In the genomic region with DNA sequence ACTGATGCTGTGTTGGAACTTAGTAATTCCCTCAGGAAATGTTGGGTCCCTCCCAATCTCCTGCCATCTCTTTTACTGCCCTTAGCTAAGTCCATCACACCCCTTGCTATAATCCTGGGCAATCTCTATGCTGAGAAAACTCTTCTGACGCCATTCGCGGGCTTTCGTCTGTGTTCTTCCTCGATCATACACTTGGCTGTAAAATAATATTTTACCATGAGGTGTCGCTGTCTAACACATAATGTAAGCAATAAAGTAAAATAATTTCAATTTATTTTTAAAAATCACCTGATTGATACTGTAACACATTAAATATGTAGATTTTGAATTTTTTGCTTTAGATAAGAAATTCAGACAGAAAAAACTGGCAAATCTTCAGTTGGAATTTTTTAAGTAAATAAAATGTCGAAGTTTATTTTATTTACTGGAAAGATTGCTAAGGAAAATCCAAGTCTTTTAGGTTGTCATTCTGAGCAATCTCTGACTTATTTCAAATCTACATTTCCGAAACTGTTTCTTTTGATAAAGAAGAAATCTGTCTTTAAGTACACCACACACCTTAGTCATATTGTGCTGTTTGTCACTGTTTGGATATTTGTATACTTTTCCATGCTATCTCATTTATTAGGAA, we compare ENCODE assay signal across 9 cellular contexts.
DNase-seq lines count a peak whose midpoint lies in the region; ATAC-seq, FAIRE-seq and TF ChIP-seq lines count a peak whose summit lies in the region.
"Had no signal": no experiment of that assay in that cellular context is flagged by ENCODE, and none has a peak within 500 bp of the region (broad histone marks: within the 10 kb centered on the region; RNA-seq: fewer than 3 reads in every experiment).

No MANE protein-coding gene starts in this region.

- peak; percentile 29 for FAIRE-seq in D721Med (lab: Jason Lieb, UNC)
- no peak for FAIRE-seq in urothelium cell line (lab: Jason Lieb, UNC)
- no peak for FAIRE-seq in GM12891 (lab: Jason Lieb, UNC)

- TF ChIP-seq RAD21 in HCT116 (IDR thresholded peaks at IDR 0.05; ENCODE audit: low read depth) (peak; percentile 64), liver (IDR thresholded peaks at IDR 0.05) (peak; percentile 73 to 79)

- H3K4me1 ChIP-seq in HCT116 (ENCODE audit: control insufficient read depth in 1 of 2, insufficient read depth in 2 of 2, low read length in 2 of 2) (0 out of 4 replicates have a peak, but pooled peaks cover 0 to 4% of the 10 kb centered on the region in 2 experiments), liver (ENCODE audit: control insufficient read depth in 4 of 4, insufficient read depth in 4 of 4, low read length in 3 of 4) (peaks cover 0 to 3% (median 0%) of the 10 kb centered on the region in 4 donors)

- WGBS in liver = 18% methylated on average over 8 of the region's 8 CpGs

- H3K27me3 ChIP-seq in HCT116 (ENCODE audit: insufficient read depth, low read length) = peaks cover 8% of the 10 kb centered on the region; the same call in 1 of the 2 replicates
- no peaks in the 10 kb centered on the region for H3K27me3 ChIP-seq in liver (ENCODE audit: control insufficient read depth in 4 of 4, insufficient read depth in 4 of 4, low read length in 3 of 4)
- H3K27me3 ChIP-seq: ovary had no signal

- H2AFZ ChIP-seq in HCT116 (ENCODE audit: low read depth, low read length, poor library complexity, severe bottlenecking) = peak overlapping the region; percentile 41

- POLR2A ChIA-PET in HCT116 (lab: Charles Lee) = no interaction called here

- H3K79me2 ChIP-seq in HCT116 (ENCODE audit: insufficient read depth, low read length) = no peaks in the 10 kb centered on the region

- RAD21 ChIA-PET in HCT116 (lab: Charles Lee; ENCODE audit: low non-redundant PET in 1 of 2, low total read pairs in 2 of 2, uncharacterized antibody in 2 of 2, unreplicated experiment in 2 of 2) = no interaction called here

- H3K4me2 ChIP-seq in HCT116 (ENCODE audit: low read length) = peak overlapping the region; percentile 48

- intact Hi-C loops in HCT116 (cut with micrococcal nuclease) = loop anchor here (1.0 to 10.0 kb wide), 4 partner anchors 294 to 1111 kb away; no protein-coding TSS in a partner anchor

- H3K9ac ChIP-seq in HCT116 (ENCODE audit: low read length) = no peak overlapping the region
- no peak overlapping the region for H3K9ac ChIP-seq in liver (ENCODE audit: low read depth in 1 of 2, low read length in 2 of 2)

- no peak for TF ChIP-seq POLR2A in HCT116 (IDR thresholded peaks at IDR 0.05; ENCODE audit: borderline replicate concordance, extremely low read depth, insufficient read depth, insufficient read length)
- no peak for TF ChIP-seq POLR2A in GM12891 (IDR thresholded peaks at IDR 0.05; ENCODE audit: low read depth, low read length)

- H3K9me3 ChIP-seq in HCT116 (ENCODE audit: control insufficient read depth in 1 of 2, insufficient read depth in 1 of 2, low read depth in 1 of 2, low read length in 2 of 2) (no peaks in the 10 kb centered on the region), liver (ENCODE audit: control insufficient read depth in 4 of 4, low read length in 3 of 4) (no peaks in the 10 kb centered on the region)
- H3K9me3 ChIP-seq: ovary had no signal

- TF ChIP-seq CTCF in D721Med (IDR thresholded peaks at IDR 0.05; ENCODE audit: insufficient read depth, missing control alignments) (peak; percentile 64), HCT116 (IDR thresholded peaks at IDR 0.05 in 2 of 3, conservative IDR thresholded peaks at IDR 0.05 in 1 of 3; ENCODE audit: borderline replicate concordance in 1 of 3, insufficient read depth in 1 of 3, low read depth in 2 of 3, low read length in 2 of 3) (peak; percentile 32 to 66 (median 36); a peak in 4 of 6 replicates), cardiac fibroblast (IDR thresholded peaks at IDR 0.05; ENCODE audit: low read depth, low read length) (peak; percentile 38), liver (IDR thresholded peaks at IDR 0.05; ENCODE audit: low read depth, low read length, missing input control) (peak; percentile 48)

- ATAC-seq in HCT116 = peak; percentile 82

- BruUV-seq in HCT116 (replicated peaks; lab: Mats Ljungman, UMichigan) = no TSS peak

- H3K4me3 ChIP-seq in HCT116 (replicated peaks in 1 of 2; ENCODE audit: low read depth in 1 of 2, low read length in 2 of 2) = no peak overlapping the region
- H3K4me3 ChIP-seq in cardiac fibroblast (replicated peaks in 1 of 2; ENCODE audit: low read depth in 2 of 2, low read length in 2 of 2) = no peak overlapping the region
- no peak overlapping the region for H3K4me3 ChIP-seq in liver (ENCODE audit: low read depth in 1 of 3, low read length in 3 of 3)
- H3K4me3 ChIP-seq: ovary had no signal

- DNase-seq in D721Med (ENCODE audit: insufficient read length, low spot score) (no peak), HCT116 (ENCODE audit: low read depth, low spot score) (peak; percentile 28), NCI-H526 treated with DMSO at 0.1 percent for 48 hours (lab: John Stamatoyannopoulos, UW) (peak; percentile 25), cardiac fibroblast (ENCODE audit: low read depth in 2 of 2) (peak; percentile 65 to 73), urothelium cell line (ENCODE audit: low spot score) (peak; percentile 44), GM12891 (ENCODE audit: insufficient read length, low spot score) (no peak), HPDE6-E6E7 (ENCODE audit: extremely low spot score) (no peak)

- H3K36me3 ChIP-seq in HCT116 (ENCODE audit: control insufficient read depth in 1 of 2, insufficient read depth in 2 of 2, low read length in 2 of 2) = no peaks in the 10 kb centered on the region
- H3K36me3 ChIP-seq in liver (ENCODE audit: control insufficient read depth in 4 of 4, insufficient read depth in 3 of 4, low read depth in 1 of 4, low read length in 3 of 4) = no peaks in the 10 kb centered on the region
- H3K36me3 ChIP-seq: ovary had no signal

- H3K9me2 ChIP-seq in HCT116 (ENCODE audit: insufficient read depth) = no peaks in the 10 kb centered on the region

- H4K20me1 ChIP-seq in HCT116 (ENCODE audit: insufficient read depth) = no peaks in the 10 kb centered on the region

- CTCF ChIA-PET in HCT116 (lab: Charles Lee) = interaction anchor here (0.7 to 1.7 kb wide), 7 partner anchors 194 to 1113 kb away, joined by 3 to 8 read pairs (median 4); no protein-coding TSS in a partner anchor

- H3K27ac ChIP-seq in HCT116 (ENCODE audit: low read depth, low read length) = no peak overlapping the region
- H3K27ac ChIP-seq in liver (ENCODE audit: low read depth in 1 of 2, low read length in 2 of 2) = no peak overlapping the region
- H3K27ac ChIP-seq: ovary had no signal

TF ChIP-seq in HCT116, 20 proteins besides CTCF, POLR2A, EP300 and RAD21:
- TF ChIP-seq EZH2 (IDR thresholded peaks at IDR 0.05) = no peak
TF ChIP-seq in HCT116: peak in this region for 0.

TF ChIP-seq in liver, 16 proteins besides CTCF, POLR2A, EP300 and RAD21:
- TF ChIP-seq, protein P1, sequence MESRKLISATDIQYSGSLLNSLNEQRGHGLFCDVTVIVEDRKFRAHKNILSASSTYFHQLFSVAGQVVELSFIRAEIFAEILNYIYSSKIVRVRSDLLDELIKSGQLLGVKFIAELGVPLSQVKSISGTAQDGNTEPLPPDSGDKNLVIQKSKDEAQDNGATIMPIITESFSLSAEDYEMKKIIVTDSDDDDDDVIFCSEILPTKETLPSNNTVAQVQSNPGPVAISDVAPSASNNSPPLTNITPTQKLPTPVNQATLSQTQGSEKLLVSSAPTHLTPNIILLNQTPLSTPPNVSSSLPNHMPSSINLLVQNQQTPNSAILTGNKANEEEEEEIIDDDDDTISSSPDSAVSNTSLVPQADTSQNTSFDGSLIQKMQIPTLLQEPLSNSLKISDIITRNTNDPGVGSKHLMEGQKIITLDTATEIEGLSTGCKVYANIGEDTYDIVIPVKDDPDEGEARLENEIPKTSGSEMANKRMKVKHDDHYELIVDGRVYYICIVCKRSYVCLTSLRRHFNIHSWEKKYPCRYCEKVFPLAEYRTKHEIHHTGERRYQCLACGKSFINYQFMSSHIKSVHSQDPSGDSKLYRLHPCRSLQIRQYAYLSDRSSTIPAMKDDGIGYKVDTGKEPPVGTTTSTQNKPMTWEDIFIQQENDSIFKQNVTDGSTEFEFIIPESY (IDR thresholded peaks at IDR 0.05) = no peak
- TF ChIP-seq, protein P2, sequence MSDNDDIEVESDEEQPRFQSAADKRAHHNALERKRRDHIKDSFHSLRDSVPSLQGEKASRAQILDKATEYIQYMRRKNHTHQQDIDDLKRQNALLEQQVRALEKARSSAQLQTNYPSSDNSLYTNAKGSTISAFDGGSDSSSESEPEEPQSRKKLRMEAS (IDR thresholded peaks at IDR 0.05) = no peak

TF ChIP-seq in GM12891, 5 proteins besides CTCF, POLR2A, EP300 and RAD21:
- TF ChIP-seq PAX5 (IDR thresholded peaks at IDR 0.05; ENCODE audit: insufficient read depth, low read length, severe bottlenecking) (no peak), POU2F2 (IDR thresholded peaks at IDR 0.05; ENCODE audit: low read depth, low read length) (no peak)

Comparison
In these comparisons a context has a peak if more than half of its experiments do, and no peak if none do; other contexts are left out.
1. DNase-seq: peak in HCT116 (single experiment), NCI-H526 treated with DMSO at 0.1 percent for 48 hours (single experiment), cardiac fibroblast (2 of 2) and urothelium cell line (single experiment); none in D721Med (single experiment), GM12891 (single experiment) and HPDE6-E6E7 (single experiment).
2. Peak in every context shown above with its lines, with median percentiles within 50 percentile points of each other: CTCF ChIP-seq.